In the genomic region with DNA sequence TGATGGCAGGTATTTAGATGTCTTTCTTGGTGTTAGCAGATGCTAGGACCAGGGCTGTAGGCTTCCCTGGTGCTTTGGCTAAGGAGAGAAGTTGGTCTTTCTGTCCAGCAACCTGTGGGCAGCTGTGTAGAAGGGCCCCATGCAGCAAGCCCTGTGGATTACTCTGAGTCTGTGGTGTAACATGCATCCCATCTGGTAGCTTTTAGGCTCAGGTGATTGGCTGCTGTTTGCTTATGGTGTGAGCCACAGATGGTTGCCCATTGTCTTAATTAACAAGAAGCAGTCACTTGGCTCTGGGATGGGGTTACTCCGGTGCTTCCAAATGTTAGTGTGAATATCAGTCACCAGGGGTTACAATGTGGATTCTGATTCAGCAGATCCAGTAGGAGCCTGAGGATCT, we compare ENCODE assay signal across 20 cellular contexts.
"Had no signal": no experiment of that assay in that cellular context is flagged by ENCODE, and none has a peak within 500 bp of the region (broad histone marks: within the 10 kb centered on the region; RNA-seq: fewer than 3 reads in every experiment).

No MANE protein-coding gene starts in this region.

- H3K36me3 ChIP-seq: ascending aorta, breast epithelium, tibial artery, uterus had no signal

- H3K9me3 Mint-ChIP-seq: activated naive CD4-positive, alpha-beta T cell treated with anti-CD3 and anti-CD28 coated beads for 36 hours; activated naive CD8-positive, alpha-beta T cell treated with anti-CD3 and anti-CD28 coated beads, Interleukin-2, amount 50 U/mL, for 24 hours; activated T-helper 2 cell treated with anti-CD3 and anti-CD28 coated beads, Interferon-gamma antibody, Interleukin-2, Interleukin-4, amounts not matched to agents 10 μg/mL and 5 μg/mL and 100 μg/mL, durations not matched to agents 14 hours and 24 hours and 36 hours; memory B cell; natural killer cell treated with Interleukin-12 subunit alpha and Interleukin-12 subunit beta and Interleukin-15 and Interleukin-18, amount 100 ng/mL, for 72 hours; stimulated activated memory B cell treated with anti-CD40 and anti-IgM and Interleukin-4, amounts not matched to agents 10 μg/mL and 1 μg/mL and 100 μg/mL, for 72 hours had no signal

- H3K4me1 Mint-ChIP-seq: activated CD8-positive, alpha-beta memory T cell treated with anti-CD3 and anti-CD28 coated beads, Interleukin-2, amount 10 ng/mL, durations not matched to agents 7 days and 5 days; activated naive CD8-positive, alpha-beta T cell treated with anti-CD3 and anti-CD28 coated beads, Interleukin-2, amount 50 U/mL, for 24 hours; memory B cell; stimulated activated memory B cell treated with anti-CD40 and anti-IgM and Interleukin-4, amounts not matched to agents 10 μg/mL and 1 μg/mL and 100 μg/mL, for 72 hours had no signal

- H3K27me3 Mint-ChIP-seq: stimulated activated memory B cell treated with anti-CD40 and anti-IgM and Interleukin-4, amounts not matched to agents 10 μg/mL and 1 μg/mL and 100 μg/mL, for 72 hours had no signal

- H3K27ac Mint-ChIP-seq: activated CD8-positive, alpha-beta memory T cell treated with anti-CD3 and anti-CD28 coated beads, Interleukin-2, amount 10 ng/mL, durations not matched to agents 7 days and 5 days; activated naive CD4-positive, alpha-beta T cell treated with anti-CD3 and anti-CD28 coated beads for 36 hours; activated naive CD8-positive, alpha-beta T cell treated with anti-CD3 and anti-CD28 coated beads, Interleukin-2, amount 50 U/mL, for 24 hours; activated T-helper 2 cell treated with anti-CD3 and anti-CD28 coated beads, Interferon-gamma antibody, Interleukin-2, Interleukin-4, amounts not matched to agents 10 μg/mL and 5 μg/mL and 100 μg/mL, durations not matched to agents 14 hours and 24 hours and 36 hours; memory B cell; natural killer cell treated with Interleukin-12 subunit alpha and Interleukin-12 subunit beta and Interleukin-15 and Interleukin-18, amount 100 ng/mL, for 72 hours; stimulated activated memory B cell treated with anti-CD40 and anti-IgM and Interleukin-4, amounts not matched to agents 10 μg/mL and 1 μg/mL and 100 μg/mL, for 72 hours had no signal

- ATAC-seq: activated CD8-positive, alpha-beta memory T cell treated with anti-CD3 and anti-CD28 coated beads, Interleukin-2, amount 10 ng/mL, durations not matched to agents 7 days and 5 days; activated naive CD8-positive, alpha-beta T cell treated with anti-CD3 and anti-CD28 coated beads, Interleukin-2, amount 50 U/mL, for 24 hours; stimulated activated memory B cell treated with anti-CD40 and anti-IgM and Interleukin-4, amounts not matched to agents 10 μg/mL and 1 μg/mL and 100 μg/mL, for 72 hours had no signal

- H3K4me3 Mint-ChIP-seq: activated CD8-positive, alpha-beta memory T cell treated with anti-CD3 and anti-CD28 coated beads, Interleukin-2, amount 10 ng/mL, durations not matched to agents 7 days and 5 days; activated naive CD4-positive, alpha-beta T cell treated with anti-CD3 and anti-CD28 coated beads for 36 hours; activated naive CD8-positive, alpha-beta T cell treated with anti-CD3 and anti-CD28 coated beads, Interleukin-2, amount 50 U/mL, for 24 hours; memory B cell; natural killer cell treated with Interleukin-12 subunit alpha and Interleukin-12 subunit beta and Interleukin-15 and Interleukin-18, amount 100 ng/mL, for 72 hours; stimulated activated memory B cell treated with anti-CD40 and anti-IgM and Interleukin-4, amounts not matched to agents 10 μg/mL and 1 μg/mL and 100 μg/mL, for 72 hours had no signal

- H3K4me1 ChIP-seq: breast epithelium, uterus had no signal

- H3K4me3 ChIP-seq: ascending aorta, breast epithelium, tibial artery, uterus had no signal

- H3K9me3 ChIP-seq: ascending aorta, breast epithelium, tibial artery, uterus had no signal

- H3K36me3 Mint-ChIP-seq: activated CD8-positive, alpha-beta memory T cell treated with anti-CD3 and anti-CD28 coated beads, Interleukin-2, amount 10 ng/mL, durations not matched to agents 7 days and 5 days; memory B cell; natural killer cell treated with Interleukin-12 subunit alpha and Interleukin-12 subunit beta and Interleukin-15 and Interleukin-18, amount 100 ng/mL, for 72 hours; stimulated activated memory B cell treated with anti-CD40 and anti-IgM and Interleukin-4, amounts not matched to agents 10 μg/mL and 1 μg/mL and 100 μg/mL, for 72 hours had no signal

- DNase-seq: activated CD4-positive, alpha-beta T cell treated with anti-CD3 and anti-CD28 coated beads for 1 hour; activated CD4-positive, alpha-beta T cell treated with anti-CD3 and anti-CD28 coated beads, Interleukin-2, amount 50 U/mL, for 48 hours; activated CD8-positive, alpha-beta memory T cell treated with anti-CD3 and anti-CD28 coated beads, Interleukin-2, amount 10 ng/mL, durations not matched to agents 7 days and 5 days; activated naive CD4-positive, alpha-beta T cell treated with anti-CD3 and anti-CD28 coated beads for 36 hours; activated naive CD8-positive, alpha-beta T cell treated with anti-CD3 and anti-CD28 coated beads, Interleukin-2, amount 50 U/mL, for 24 hours; activated T-cell treated with anti-CD3 and anti-CD28 coated beads, Interleukin-2, amount 50 U/mL, for 1 hour; hippocampal formation; left ventricle myocardium superior; nucleus accumbens; posterior cingulate gyrus; retina; stimulated activated CD4-positive, alpha-beta T cell treated with anti-CD3 and anti-CD28 coated beads, Interleukin-2, amount 100 ng/mL, for 48 hours; tibial artery; uterus had no signal

- H3K27ac ChIP-seq: breast epithelium, tibial artery, uterus had no signal

- H3K27me3 ChIP-seq: ascending aorta, breast epithelium, tibial artery, uterus had no signal
